11 cellular contexts compared by ENCODE assay signal in genomic region chr11:73317373-73317772, GRCh38.
DNase-seq lines count a peak whose midpoint lies in the region; ATAC-seq lines count a peak whose summit lies in the region.
"Had no signal": no experiment of that assay in that cellular context is flagged by ENCODE, and none has a peak within 500 bp of the region (broad histone marks: within the 10 kb centered on the region; RNA-seq: fewer than 3 reads in every experiment).

No MANE protein-coding gene starts in this region.

- DNase-seq in NCI-H1092 treated with DMSO at 0.1 percent for 48 hours (lab: John Stamatoyannopoulos, UW) (peak; percentile 62), medulla oblongata (ENCODE audit: extremely low spot score) (peak; percentile 88)
- DNase-seq in activated naive CD4-positive, alpha-beta T cell (lab: John Stamatoyannopoulos, UW) = no peak
- no peak for DNase-seq in effector CD8-positive, alpha-beta T cell (lab: John Stamatoyannopoulos, UW)
- DNase-seq: activated CD4-positive, alpha-beta T cell treated with anti-CD3 and anti-CD28 coated beads, Interleukin-2, amount 50 U/mL, for 48 hours; erythroblast had no signal

- H3K9me3 ChIP-seq in duodenal mucosa (ENCODE audit: control insufficient read depth in 1 of 2, low read length in 2 of 2) (no peaks in the 10 kb centered on the region), subcutaneous abdominal adipose tissue (ENCODE audit: control insufficient read depth in 5 of 5, low read length in 5 of 5) (no peaks in the 10 kb centered on the region)
- H3K9me3 ChIP-seq: adrenal gland had no signal

- H3K9ac ChIP-seq in duodenal mucosa (ENCODE audit: low read depth in 1 of 2, low read length in 2 of 2) = no peak overlapping the region
- peak overlapping the region in 3 of 5 donors; percentile 32 to 80 (median 43) for H3K9ac ChIP-seq in subcutaneous abdominal adipose tissue (ENCODE audit: low read length in 5 of 5)

- H3K36me3 ChIP-seq in duodenal mucosa (ENCODE audit: control insufficient read depth in 1 of 2, insufficient read depth in 2 of 2, low read length in 2 of 2) (no peaks in the 10 kb centered on the region), subcutaneous abdominal adipose tissue (ENCODE audit: control insufficient read depth in 5 of 5, insufficient read depth in 5 of 5, low read length in 5 of 5) (peaks cover 0 to 2% (median 0%) of the 10 kb centered on the region in 5 donors)
- H3K36me3 ChIP-seq: adrenal gland had no signal

- H3K4me1 ChIP-seq in duodenal mucosa (ENCODE audit: control insufficient read depth in 1 of 2, insufficient read depth in 2 of 2, low read length in 2 of 2) = peaks cover 27 to 29% of the 10 kb centered on the region in 2 donors
- peaks cover 21 to 94% (median 77%) of the 10 kb centered on the region in 5 donors for H3K4me1 ChIP-seq in subcutaneous abdominal adipose tissue (ENCODE audit: control insufficient read depth in 5 of 5, insufficient read depth in 5 of 5, low read length in 5 of 5)

- H3K27me3 ChIP-seq in duodenal mucosa (ENCODE audit: control insufficient read depth in 1 of 2, insufficient read depth in 2 of 2, low read length in 2 of 2) (no peaks in the 10 kb centered on the region), subcutaneous abdominal adipose tissue (ENCODE audit: control insufficient read depth in 5 of 5, insufficient read depth in 4 of 5, low read length in 5 of 5) (no peaks in the 10 kb centered on the region)
- H3K27me3 ChIP-seq: adrenal gland had no signal

- ATAC-seq in HG03520 (IDR thresholded peaks at IDR 0.05; ENCODE audit: unreplicated experiment) (no peak), HG03469 (IDR thresholded peaks at IDR 0.05; ENCODE audit: unreplicated experiment) (no peak)

- H3K4me3 ChIP-seq in duodenal mucosa (ENCODE audit: low read depth in 1 of 2, low read length in 2 of 2) = no peak overlapping the region
- H3K4me3 ChIP-seq in subcutaneous abdominal adipose tissue (ENCODE audit: low read depth in 1 of 5, low read length in 5 of 5) = peak overlapping the region in 1 of 5 donors; percentile 11
- H3K4me3 ChIP-seq: adrenal gland had no signal

- H3K27ac ChIP-seq in duodenal mucosa (ENCODE audit: low read depth, low read length) (peak overlapping the region; percentile 52), subcutaneous abdominal adipose tissue (ENCODE audit: low read depth, low read length) (peak overlapping the region; percentile 71)

Comparison
In these comparisons a context has a peak if more than half of its experiments do, and no peak if none do; other contexts are left out.
1. DNase-seq: peak in NCI-H1092 treated with DMSO at 0.1 percent for 48 hours (single experiment) and medulla oblongata (single experiment); none in activated naive CD4-positive, alpha-beta T cell (0 of 4) and effector CD8-positive, alpha-beta T cell (single experiment).
2. H3K9ac ChIP-seq: peak in subcutaneous abdominal adipose tissue (3 of 5); none in duodenal mucosa (0 of 2).